In the genomic region with DNA sequence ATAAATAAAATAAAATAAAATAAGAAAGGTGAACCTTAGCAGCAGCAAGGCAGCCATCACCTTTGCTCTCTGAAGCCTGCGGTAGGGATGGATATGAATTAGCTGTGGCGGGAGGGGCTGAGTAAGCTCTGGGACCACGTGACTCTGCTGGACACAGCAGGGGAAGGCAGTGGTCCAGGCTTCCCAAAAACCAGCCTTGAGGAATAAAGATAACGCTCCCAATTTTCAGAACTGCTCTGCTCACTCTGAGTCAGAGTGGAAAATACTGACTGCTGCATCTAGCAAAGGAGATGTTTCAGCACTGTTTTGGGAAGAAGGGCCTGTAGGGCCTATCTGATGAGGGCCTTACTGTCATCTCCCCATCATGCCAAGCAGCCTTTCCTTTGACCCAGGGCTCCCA, we compare ENCODE assay signal across 8 cellular contexts. TPM values are rescaled to one million over a fixed set of nuclear protein-coding genes. Genes with fewer than 3 reads are reported as not detected.
DNase-seq lines count a peak whose midpoint lies in the region; ATAC-seq, FAIRE-seq and TF ChIP-seq lines count a peak whose summit lies in the region.
"Not testable (repeated sequence)": the region's sequence is repeated elsewhere in the genome, so short reads cannot be mapped to it uniquely, and the experiment has no call there.

No MANE protein-coding gene starts in this region.

- intact Hi-C loops in Right ventricle myocardium inferior (cut with DNase I); kidney (cut with DNase I); gastrocnemius medialis (cut with DNase I; ENCODE audit: low total_unique reads); uterus (cut with DNase I; ENCODE audit: low total_unique reads): not testable (repeated sequence)

- H3K4me3 ChIP-seq in WERI-Rb-1 (ENCODE audit: low read depth, low read length); kidney (ENCODE audit: low read length in 2 of 2); neural progenitor cell; gastrocnemius medialis; uterus: not testable (repeated sequence)

- H3K9me3 Mint-ChIP-seq in neural progenitor cell, result not testable (repeated sequence)

- DNase-seq in G401 (ENCODE audit: low spot score), result peak; percentile 87
- DNase-seq in WERI-Rb-1; neural progenitor cell (ENCODE audit: low spot score); gastrocnemius medialis: not testable (repeated sequence)
- DNase-seq in cerebellar nuclear complex (lab: John Stamatoyannopoulos, UW), result peak; percentile 60 to 62
- peak; percentile 32 for DNase-seq in Right ventricle myocardium inferior (ENCODE audit: missing footprints)
- peak; percentile 10 for DNase-seq in kidney
- DNase-seq in uterus, result peak; percentile 63 to 74

- not testable (repeated sequence) for H3K27ac Mint-ChIP-seq in neural progenitor cell

- H3K36me3 Mint-ChIP-seq in neural progenitor cell, result not testable (repeated sequence)

- H2AFZ ChIP-seq in neural progenitor cell (replicated peaks), result not testable (repeated sequence)

- H3K27me3 Mint-ChIP-seq in neural progenitor cell (ENCODE audit: insufficient read depth, low read depth), result not testable (repeated sequence)

- not testable (repeated sequence) for H3F3A ChIP-seq in neural progenitor cell (ENCODE audit: low read depth)

- H4K20me1 ChIP-seq in neural progenitor cell (ENCODE audit: low read depth), result not testable (repeated sequence)

- not testable (repeated sequence) for H3K79me2 ChIP-seq in neural progenitor cell (ENCODE audit: low read depth)

- not testable (repeated sequence) for H3K9ac ChIP-seq in kidney (ENCODE audit: low read length in 2 of 2)
- H3K9ac ChIP-seq in neural progenitor cell, result peak overlapping the region; percentile 8

- TF ChIP-seq CTCF in WERI-Rb-1 (IDR thresholded peaks at IDR 0.05; ENCODE audit: low read depth, low read length); kidney (IDR thresholded peaks at IDR 0.05; ENCODE audit: borderline replicate concordance, extremely low read depth, insufficient read depth); neural progenitor cell (IDR thresholded peaks at IDR 0.05); gastrocnemius medialis (IDR thresholded peaks at IDR 0.05 in 4 of 5, conservative IDR thresholded peaks at IDR 0.05 in 1 of 5); uterus (IDR thresholded peaks at IDR 0.05): not testable (repeated sequence)

- H3K27ac ChIP-seq in WERI-Rb-1 (peak overlapping the region; percentile 57), gastrocnemius medialis (peak overlapping the region; percentile 71 to 87 (median 84)), uterus (peak overlapping the region; percentile 70 to 76)
- H3K27ac ChIP-seq in kidney (ENCODE audit: low read depth in 2 of 2, low read length in 2 of 2); neural progenitor cell: not testable (repeated sequence)

- not testable (repeated sequence) for H3K9me3 ChIP-seq in WERI-Rb-1 (ENCODE audit: severe bottlenecking); kidney (ENCODE audit: control insufficient read depth in 1 of 2, low read length in 2 of 2); neural progenitor cell (ENCODE audit: low read depth); gastrocnemius medialis; uterus

- not testable (repeated sequence) for H3K36me3 ChIP-seq in WERI-Rb-1; kidney (ENCODE audit: control insufficient read depth in 1 of 2, insufficient read depth in 2 of 2, low read length in 2 of 2); neural progenitor cell; gastrocnemius medialis; uterus

- in situ Hi-C loops in G401 (cut with HindIII; ENCODE audit: low sequenced_read_pairs); gastrocnemius medialis (cut with MboI; ENCODE audit: low sequenced_read_pairs in 4 of 4): not testable (repeated sequence)

- peak; percentile 91 for ATAC-seq in Right ventricle myocardium inferior
- ATAC-seq in gastrocnemius medialis, result peak in 1 of 2 donors; percentile 9

- not testable (repeated sequence) for FAIRE-seq in kidney (lab: Jason Lieb, UNC)

- not testable (repeated sequence) for H3K4me2 ChIP-seq in neural progenitor cell

- H3K27me3 ChIP-seq in WERI-Rb-1 (ENCODE audit: insufficient read depth, low read depth, severe bottlenecking); neural progenitor cell; gastrocnemius medialis; uterus: not testable (repeated sequence)

- H3K4me1 ChIP-seq in kidney (ENCODE audit: control insufficient read depth in 1 of 2, insufficient read depth in 1 of 2, low read depth in 1 of 2, low read length in 2 of 2); neural progenitor cell; uterus: not testable (repeated sequence)
- H3K4me1 ChIP-seq in gastrocnemius medialis, result peaks cover 9 to 30% of the 10 kb centered on the region in 2 donors

- not testable (repeated sequence) for H3K4me3 Mint-ChIP-seq in neural progenitor cell

- not testable (repeated sequence) for TF ChIP-seq POLR2A in gastrocnemius medialis (IDR thresholded peaks at IDR 0.05); uterus (IDR thresholded peaks at IDR 0.05)

- H3K4me1 Mint-ChIP-seq in neural progenitor cell, result not testable (repeated sequence)

RNA-seq across cellular contexts. Expression of a gene that starts 15.0 kb away (rescaled TPM):
- total RNA-seq in G401 (2014; rRNA removed; shearing (Covaris generic)), result 707 and 741 TPM in 2 replicates
- total RNA-seq in Right ventricle myocardium inferior (1,403 TPM), kidney (1,214 TPM), neural progenitor cell (ENCODE audit: low replicate concordance) (1,249 and 1,476 TPM in 2 replicates), gastrocnemius medialis (1,000 to 10,000 TPM; 1,099 to 1,543 (median 1,420) TPM), uterus (1,000 to 10,000 TPM in 1 of 4 donors, 100 to 1,000 TPM in 3; 535 to 1,039 (median 667) TPM)
- polyA plus RNA-seq in kidney (ENCODE audit: insufficient read depth, low read depth, low replicate concordance), result 2,605 TPM

RNA-seq across cellular contexts. Expression of a gene that starts 19.5 kb away (rescaled TPM):
- total RNA-seq in G401 (2014; rRNA removed; shearing (Covaris generic)), result 41.8 and 47.6 TPM in 2 replicates
- total RNA-seq in Right ventricle myocardium inferior (11.2 TPM), kidney (18.2 TPM), neural progenitor cell (ENCODE audit: low replicate concordance) (0.49 and 0.53 TPM in 2 replicates), gastrocnemius medialis (1 to 10 TPM; 2.9 to 4.4 (median 3.4) TPM), uterus (10 to 100 TPM in 2 of 4 donors, 1 to 10 TPM in 2; 6.2 to 26.2 (median 12.9) TPM)
- 8.6 TPM for polyA plus RNA-seq in kidney (ENCODE audit: insufficient read depth, low read depth, low replicate concordance)

RNA-seq across cellular contexts. Expression of a gene that starts 42.6 kb away (rescaled TPM):
- total RNA-seq in G401 (2014; rRNA removed; shearing (Covaris generic)), result 44.6 and 46.7 TPM in 2 replicates
- total RNA-seq in Right ventricle myocardium inferior (12.8 TPM), kidney (9.0 TPM), neural progenitor cell (ENCODE audit: low replicate concordance) (220 and 338 TPM in 2 replicates), gastrocnemius medialis (10 to 100 TPM; 18.3 to 39.4 (median 28.5) TPM), uterus (10 to 100 TPM; 35.5 to 74.4 (median 53.5) TPM)
- polyA plus RNA-seq in kidney (ENCODE audit: insufficient read depth, low read depth, low replicate concordance), result 42.3 TPM
